8 cellular contexts compared by ENCODE assay signal in genomic region chr12:122947352-122947792, GRCh38. TPM values are rescaled to one million over a fixed set of nuclear protein-coding genes. Genes with fewer than 3 reads are reported as not detected.
DNase-seq lines count a peak whose midpoint lies in the region; ATAC-seq and TF ChIP-seq lines count a peak whose summit lies in the region.

No MANE protein-coding gene starts in this region.

- DNase-seq in WERI-Rb-1 (peak; percentile 39), left ventricle myocardium inferior (peak; percentile 49), DMS153 treated with DMSO at 0.1 percent for 48 hours (lab: John Stamatoyannopoulos, UW; ENCODE audit: unreplicated experiment) (no peak), T1000 (lab: John Stamatoyannopoulos, UW) (no peak)
- no peak for DNase-seq in activated effector memory CD4-positive, alpha-beta T cell treated with Interleukin-2 at 50 U/mL for 16 hours

- TF ChIP-seq CTCF in WERI-Rb-1 (IDR thresholded peaks at IDR 0.05; ENCODE audit: low read depth, low read length) (0 out of 2 replicates have a peak, but pooled peaks have one; percentile 7), left ventricle myocardium inferior (IDR thresholded peaks at IDR 0.05; ENCODE audit: borderline replicate concordance) (peak; percentile 42)

- H3K27ac ChIP-seq in WERI-Rb-1 (peak overlapping the region; percentile 48; the same call in 1 of the 2 replicates), left ventricle myocardium inferior (replicated peaks) (peak overlapping the region; percentile 84)

- H3K9me3 ChIP-seq in WERI-Rb-1 (ENCODE audit: severe bottlenecking) (no peaks in the 10 kb centered on the region), left ventricle myocardium inferior (replicated peaks) (no peaks in the 10 kb centered on the region), skeletal muscle satellite cell (replicated peaks; ENCODE audit: low read length) (no peaks in the 10 kb centered on the region)

- ATAC-seq in GM19452 (IDR thresholded peaks at IDR 0.05; ENCODE audit: unreplicated experiment) (peak; percentile 8), GM21528 (IDR thresholded peaks at IDR 0.05; ENCODE audit: low FRiP score, unreplicated experiment) (no peak)

- H3K4me3 ChIP-seq in WERI-Rb-1 (ENCODE audit: low read depth, low read length), result no peak overlapping the region
- H3K4me3 ChIP-seq in left ventricle myocardium inferior, result peak overlapping the region; percentile 6
- H3K4me3 ChIP-seq in skeletal muscle satellite cell (ENCODE audit: low read length), result no peak overlapping the region

- H3K4me1 ChIP-seq in left ventricle myocardium inferior (peaks cover 63% of the 10 kb centered on the region), skeletal muscle satellite cell (ENCODE audit: control insufficient read depth, insufficient read depth, low read length) (peaks cover 60% of the 10 kb centered on the region)

- H3K36me3 ChIP-seq in WERI-Rb-1, result no peaks in the 10 kb centered on the region; the same call in 1 of the 2 replicates
- H3K36me3 ChIP-seq in left ventricle myocardium inferior, result no peaks in the 10 kb centered on the region
- H3K36me3 ChIP-seq in skeletal muscle satellite cell (ENCODE audit: insufficient read depth, low read length), result no peaks in the 10 kb centered on the region

- H3K4me2 ChIP-seq in skeletal muscle satellite cell (ENCODE audit: low read length), result peak overlapping the region; percentile 50

- intact Hi-C loops in left ventricle myocardium inferior (cut with micrococcal nuclease), result no loop called here

- no peaks in the 10 kb centered on the region for H3K27me3 ChIP-seq in WERI-Rb-1 (ENCODE audit: insufficient read depth, low read depth, severe bottlenecking)
- no peaks in the 10 kb centered on the region for H3K27me3 ChIP-seq in left ventricle myocardium inferior (ENCODE audit: low read depth)
- H3K27me3 ChIP-seq in skeletal muscle satellite cell (ENCODE audit: control insufficient read depth, insufficient read depth, low read length), result no peaks in the 10 kb centered on the region

- H3K9ac ChIP-seq in skeletal muscle satellite cell (ENCODE audit: low read depth, low read length), result peak overlapping the region; percentile 52

RNA-seq across cellular contexts. Expression of gene ABCB9, which starts 18.9 kb away (rescaled TPM):
- total RNA-seq in left ventricle myocardium inferior, result 1.6 TPM
- 9.0 and 9.9 TPM in 2 replicates for total RNA-seq in skeletal muscle satellite cell (2012; rRNA removed)

RNA-seq across cellular contexts. Expression of gene OGFOD2, which starts 27.7 kb away (rescaled TPM):
- total RNA-seq in left ventricle myocardium inferior, result 14.9 TPM
- total RNA-seq in skeletal muscle satellite cell (2012; rRNA removed), result 9.8 and 12.7 TPM in 2 replicates

RNA-seq across cellular contexts. Expression of gene ARL6IP4, which starts 33.1 kb away (rescaled TPM):
- 156 TPM for total RNA-seq in left ventricle myocardium inferior
- 139 and 158 TPM in 2 replicates for total RNA-seq in skeletal muscle satellite cell (2012; rRNA removed)

RNA-seq across cellular contexts. Expression of gene VPS37B, which starts 51.4 kb away (rescaled TPM):
- 13.3 TPM for total RNA-seq in left ventricle myocardium inferior
- total RNA-seq in skeletal muscle satellite cell (2012; rRNA removed), result 19.2 and 22.1 TPM in 2 replicates

Comparison
In these comparisons a context has a peak if more than half of its experiments do, and no peak if none do; other contexts are left out.
1. DNase-seq: peak in WERI-Rb-1 (single experiment) and left ventricle myocardium inferior (single experiment); none in DMS153 treated with DMSO at 0.1 percent for 48 hours (single experiment), activated effector memory CD4-positive, alpha-beta T cell treated with Interleukin-2 at 50 U/mL for 16 hours (single experiment) and T1000 (single experiment).